In the genomic region with DNA sequence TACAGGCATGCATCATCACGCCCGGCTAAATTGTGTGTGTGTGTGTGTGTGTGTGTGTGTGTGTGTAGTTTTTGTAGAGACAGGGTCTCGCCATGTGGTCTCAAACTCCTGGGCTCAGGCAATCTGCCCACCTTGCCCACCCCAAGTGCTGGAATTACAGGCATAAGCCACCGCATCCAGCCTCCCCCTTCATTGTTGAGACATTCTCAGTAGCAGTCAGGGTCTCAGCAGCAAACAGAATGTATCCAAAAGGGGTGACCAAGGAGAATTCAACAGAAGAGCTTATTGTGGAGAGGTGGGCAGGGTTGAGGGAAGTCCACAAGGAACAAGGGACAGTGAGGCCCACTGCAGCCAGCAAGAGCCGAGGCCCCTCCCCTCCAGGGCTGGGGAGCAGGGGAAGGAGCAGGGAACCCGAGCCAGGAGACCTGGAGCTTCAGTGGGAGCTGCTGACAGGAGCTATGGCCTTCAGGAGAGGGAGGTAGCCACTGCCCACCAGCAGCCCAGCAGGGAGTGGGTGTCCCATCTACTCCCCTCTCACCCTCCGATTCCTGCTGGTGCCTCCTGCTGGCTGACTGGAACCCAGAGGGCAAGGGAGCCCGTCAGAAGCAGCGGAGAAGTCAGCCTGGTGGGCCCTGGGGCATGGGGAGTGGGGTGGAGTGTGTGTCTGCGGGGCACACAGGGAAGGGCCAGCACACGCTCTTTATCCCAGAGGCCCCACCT, we compare ENCODE assay signal across 1 cellular context.
TF ChIP-seq lines count a peak whose summit lies in the region.

No MANE protein-coding gene starts in this region.

TF ChIP-seq in HepG2, 621 proteins besides CTCF, POLR2A, EP300 and RAD21:
- TF ChIP-seq DR1 (CRISPR knock-in tag; IDR thresholded peaks at IDR 0.05): no peak
- TF ChIP-seq STAG1 (CRISPR knock-in tag; IDR thresholded peaks at IDR 0.05): 0 out of 2 replicates have a peak, but pooled peaks have one; percentile 19
- TF ChIP-seq, protein P1, sequence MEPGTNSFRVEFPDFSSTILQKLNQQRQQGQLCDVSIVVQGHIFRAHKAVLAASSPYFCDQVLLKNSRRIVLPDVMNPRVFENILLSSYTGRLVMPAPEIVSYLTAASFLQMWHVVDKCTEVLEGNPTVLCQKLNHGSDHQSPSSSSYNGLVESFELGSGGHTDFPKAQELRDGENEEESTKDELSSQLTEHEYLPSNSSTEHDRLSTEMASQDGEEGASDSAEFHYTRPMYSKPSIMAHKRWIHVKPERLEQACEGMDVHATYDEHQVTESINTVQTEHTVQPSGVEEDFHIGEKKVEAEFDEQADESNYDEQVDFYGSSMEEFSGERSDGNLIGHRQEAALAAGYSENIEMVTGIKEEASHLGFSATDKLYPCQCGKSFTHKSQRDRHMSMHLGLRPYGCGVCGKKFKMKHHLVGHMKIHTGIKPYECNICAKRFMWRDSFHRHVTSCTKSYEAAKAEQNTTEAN (CRISPR knock-in tag; conservative IDR thresholded peaks at IDR 0.05): no peak
- no peak for TF ChIP-seq PLRG1 (conservative IDR thresholded peaks at IDR 0.05)
- TF ChIP-seq, protein P2, sequence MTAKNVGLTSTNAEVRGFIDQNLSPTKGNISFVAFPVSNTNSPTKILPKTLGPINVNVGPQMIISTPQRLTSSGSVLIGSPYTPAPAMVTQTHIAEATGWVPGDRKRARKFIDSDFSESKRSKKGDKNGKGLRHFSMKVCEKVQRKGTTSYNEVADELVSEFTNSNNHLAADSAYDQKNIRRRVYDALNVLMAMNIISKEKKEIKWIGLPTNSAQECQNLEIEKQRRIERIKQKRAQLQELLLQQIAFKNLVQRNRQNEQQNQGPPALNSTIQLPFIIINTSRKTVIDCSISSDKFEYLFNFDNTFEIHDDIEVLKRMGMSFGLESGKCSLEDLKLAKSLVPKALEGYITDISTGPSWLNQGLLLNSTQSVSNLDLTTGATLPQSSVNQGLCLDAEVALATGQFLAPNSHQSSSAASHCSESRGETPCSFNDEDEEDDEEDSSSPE (CRISPR knock-in tag; IDR thresholded peaks at IDR 0.05): no peak
- TF ChIP-seq RBAK (CRISPR knock-in tag; IDR thresholded peaks at IDR 0.05): no peak
